ENCODE assay signal across 18 cellular contexts in genomic region chr5:151480384-151480783, GRCh38. TPM values are rescaled to one million over a fixed set of nuclear protein-coding genes. Genes with fewer than 3 reads are reported as not detected.
DNase-seq lines count a peak whose midpoint lies in the region; ATAC-seq and TF ChIP-seq lines count a peak whose summit lies in the region.
"Had no signal": no experiment of that assay in that cellular context is flagged by ENCODE, and none has a peak within 500 bp of the region (broad histone marks: within the 10 kb centered on the region; RNA-seq: fewer than 3 reads in every experiment).

No MANE protein-coding gene starts in this region.

- ATAC-seq in T-cell (replicated peaks in 1 of 4) (no peak), upper lobe of right lung (no peak)
- ATAC-seq: activated CD4-positive, CD25-positive, alpha-beta regulatory T cell treated with anti-CD3 and anti-CD28 coated beads, Interleukin-2, amount 50 U/mL, for 24 hours; activated naive CD8-positive, alpha-beta T cell treated with anti-CD3 and anti-CD28 coated beads, Interleukin-2, amount 50 U/mL, for 24 hours; naive thymus-derived CD8-positive, alpha-beta T cell had no signal

- no peak overlapping the region for H2BK5ac ChIP-seq in mesenchymal stem cell (ENCODE audit: low read depth, low read length, poor library complexity, severe bottlenecking)

- no peak overlapping the region for H2BK120ac ChIP-seq in mesenchymal stem cell (ENCODE audit: low read depth, low read length)

- no peak overlapping the region for H2AFZ ChIP-seq in mesenchymal stem cell (ENCODE audit: low read depth, low read length)

- POLR2A ChIA-PET in T-cell (lab: Charles Lee), result no interaction called here

- H3K23ac ChIP-seq in mesenchymal stem cell (ENCODE audit: low read length in 2 of 2), result no peak overlapping the region

- TF ChIP-seq EP300 in stomach (IDR thresholded peaks at IDR 0.05), result no peak

- no peak overlapping the region for H4K8ac ChIP-seq in mesenchymal stem cell (ENCODE audit: low read length)

- CTCF ChIA-PET in T-cell (lab: Charles Lee), result no interaction called here

- TF ChIP-seq POLR2A in stomach (IDR thresholded peaks at IDR 0.05), result no peak

- no peak for TF ChIP-seq CTCF in dorsolateral prefrontal cortex (IDR thresholded peaks at IDR 0.05 in 54 of 56, conservative IDR thresholded peaks at IDR 0.05 in 2 of 56; ENCODE audit: low read depth in 1 of 56, partially characterized antibody in 56 of 56)
- no peak for TF ChIP-seq CTCF in stomach (IDR thresholded peaks at IDR 0.05)
- TF ChIP-seq CTCF in upper lobe of right lung (IDR thresholded peaks at IDR 0.05), result no peak

- H3K27me3 ChIP-seq in dorsolateral prefrontal cortex (no peaks in the 10 kb centered on the region), mesenchymal stem cell (ENCODE audit: control insufficient read depth in 1 of 2, insufficient read depth in 1 of 2, low read length in 2 of 2) (no peaks in the 10 kb centered on the region), stomach (no peaks in the 10 kb centered on the region), upper lobe of right lung (no peaks in the 10 kb centered on the region)

- H2AK5ac ChIP-seq in mesenchymal stem cell (ENCODE audit: low read length, severe bottlenecking), result no peak overlapping the region

- no peaks in the 10 kb centered on the region for H3K79me1 ChIP-seq in mesenchymal stem cell (replicated peaks; ENCODE audit: low read length, poor library complexity, severe bottlenecking)

- DNase-seq in DMS 273 (lab: John Stamatoyannopoulos, UW; ENCODE audit: unreplicated experiment) (peak; percentile 52), DMS 273 treated with DMSO at 0.1 percent for 48 hours (lab: John Stamatoyannopoulos, UW) (no peak), dorsolateral prefrontal cortex (peak in 1 of 10 donors; percentile 51), mesenchymal stem cell (peak; percentile 62), stomach (no peak), globus pallidus (ENCODE audit: low spot score) (no peak), T-cell (no peak), upper lobe of right lung (no peak)
- DNase-seq: activated naive CD8-positive, alpha-beta T cell treated with anti-CD3 and anti-CD28 coated beads, Interleukin-2, amount 50 U/mL, for 24 hours; activated T-cell treated with anti-CD3 and anti-CD28 coated beads for 4 hours; Caco-2; H9; kidney; naive thymus-derived CD8-positive, alpha-beta T cell; NCI-H345 had no signal

- H3K27ac Mint-ChIP-seq in T-cell, result no peak overlapping the region
- H3K27ac Mint-ChIP-seq: activated naive CD8-positive, alpha-beta T cell treated with anti-CD3 and anti-CD28 coated beads, Interleukin-2, amount 50 U/mL, for 24 hours had no signal

- H2BK15ac ChIP-seq in mesenchymal stem cell (ENCODE audit: low read depth, poor library complexity, severe bottlenecking), result no peak overlapping the region

- H2BK12ac ChIP-seq in mesenchymal stem cell (ENCODE audit: low read length in 2 of 2), result no peak overlapping the region

- peaks cover 72% of the 10 kb centered on the region for H3K36me3 Mint-ChIP-seq in T-cell

- no peak overlapping the region for H3K4me3 Mint-ChIP-seq in T-cell
- H3K4me3 Mint-ChIP-seq: activated naive CD8-positive, alpha-beta T cell treated with anti-CD3 and anti-CD28 coated beads, Interleukin-2, amount 50 U/mL, for 24 hours; H9; naive thymus-derived CD8-positive, alpha-beta T cell had no signal

- intact Hi-C loops in dorsolateral prefrontal cortex (cut with DNase I), result loop anchor here in 1 of 2 donors (2.0 kb wide), 1 partner anchor 50 kb away; no protein-coding TSS in a partner anchor
- intact Hi-C loops in stomach (cut with DNase I; ENCODE audit: low total_unique reads), result no loop called here
- intact Hi-C loops in upper lobe of right lung (cut with DNase I), result no loop called here

- peak overlapping the region; percentile 65 for H3K9ac ChIP-seq in mesenchymal stem cell (ENCODE audit: low read length)

- peaks cover 17 to 57% of the 10 kb centered on the region in 2 experiments for H3K36me3 ChIP-seq in mesenchymal stem cell (ENCODE audit: control insufficient read depth in 1 of 2, insufficient read depth in 2 of 2, low read depth in 1 of 2, low read length in 2 of 2)
- H3K36me3 ChIP-seq in stomach, result peaks cover 6 to 81% (median 75%) of the 10 kb centered on the region in 4 donors
- H3K36me3 ChIP-seq in upper lobe of right lung, result peaks cover 35% of the 10 kb centered on the region

- no peak overlapping the region for H3K4ac ChIP-seq in mesenchymal stem cell (ENCODE audit: low read depth in 1 of 2, low read length in 2 of 2)

- no peaks in the 10 kb centered on the region for H3K9me3 Mint-ChIP-seq in T-cell
- H3K9me3 Mint-ChIP-seq: activated naive CD8-positive, alpha-beta T cell treated with anti-CD3 and anti-CD28 coated beads, Interleukin-2, amount 50 U/mL, for 24 hours; H9; naive thymus-derived CD8-positive, alpha-beta T cell had no signal

- H3K4me1 Mint-ChIP-seq in T-cell, result no peaks in the 10 kb centered on the region
- H3K4me1 Mint-ChIP-seq: activated naive CD8-positive, alpha-beta T cell treated with anti-CD3 and anti-CD28 coated beads, Interleukin-2, amount 50 U/mL, for 24 hours had no signal

- no peaks in the 10 kb centered on the region for H3K27me3 Mint-ChIP-seq in T-cell
- H3K27me3 Mint-ChIP-seq: activated naive CD8-positive, alpha-beta T cell treated with anti-CD3 and anti-CD28 coated beads, Interleukin-2, amount 50 U/mL, for 24 hours; naive thymus-derived CD8-positive, alpha-beta T cell had no signal

- H3K27ac ChIP-seq in dorsolateral prefrontal cortex (peak overlapping the region in 48 of 59 donors; percentile 5 to 86 (median 58)), mesenchymal stem cell (ENCODE audit: low read length, poor library complexity, severe bottlenecking) (no peak overlapping the region), stomach (peak overlapping the region in 3 of 5 donors; percentile 25 to 61 (median 59)), upper lobe of right lung (no peak overlapping the region)
- H3K27ac ChIP-seq: 22Rv1 had no signal

- H3K4me3 ChIP-seq in dorsolateral prefrontal cortex, result no peak overlapping the region
- H3K4me3 ChIP-seq in mesenchymal stem cell (ENCODE audit: insufficient read depth in 1 of 2, low read depth in 1 of 2, low read length in 2 of 2), result no peak overlapping the region
- H3K4me3 ChIP-seq in stomach, result no peak overlapping the region
- H3K4me3 ChIP-seq in upper lobe of right lung, result no peak overlapping the region
- H3K4me3 ChIP-seq: skin epidermis had no signal

- H3K9me3 ChIP-seq in mesenchymal stem cell (ENCODE audit: control insufficient read depth, low read length) (no peaks in the 10 kb centered on the region), stomach (no peaks in the 10 kb centered on the region), upper lobe of right lung (no peaks in the 10 kb centered on the region)
- H3K9me3 ChIP-seq: Caco-2 had no signal

- 46% methylated on average over 3 of the region's 3 CpGs for WGBS in mesenchymal stem cell
- WGBS in stomach, 5 donors, result 48 to 75% (median 57%) methylated on average over 3 of the region's 3 CpGs

- no peaks in the 10 kb centered on the region for H3K4me1 ChIP-seq in mesenchymal stem cell (ENCODE audit: control insufficient read depth, insufficient read depth, low read depth, low read length)
- peaks cover 0 to 15% (median 5%) of the 10 kb centered on the region in 4 donors for H3K4me1 ChIP-seq in stomach
- no peaks in the 10 kb centered on the region for H3K4me1 ChIP-seq in upper lobe of right lung
- H3K4me1 ChIP-seq: Caco-2 had no signal

- no peak overlapping the region for H3K18ac ChIP-seq in mesenchymal stem cell (ENCODE audit: low read depth in 1 of 2, low read length in 2 of 2)

- no peak overlapping the region for H4K91ac ChIP-seq in mesenchymal stem cell (ENCODE audit: low read length)

- H3K4me2 ChIP-seq in mesenchymal stem cell (ENCODE audit: low read length, poor library complexity, severe bottlenecking), result no peak overlapping the region

- no peak overlapping the region for H3K14ac ChIP-seq in mesenchymal stem cell (ENCODE audit: low read length in 2 of 2)

RNA-seq across cellular contexts. Expression of gene SLC36A1, which starts 33.0 kb away (rescaled TPM):
- 10 to 100 TPM; 18.6 to 85.7 (median 43.3) TPM for total RNA-seq in dorsolateral prefrontal cortex
- polyA plus RNA-seq in mesenchymal stem cell (2013, experiment 1 of 2), result 14.9 TPM
- polyA plus RNA-seq in mesenchymal stem cell (2013, experiment 2 of 2), result 13.9 TPM
- 10 to 100 TPM in 4 of 5 donors, 1 to 10 TPM in 1; 2.3 to 27.8 (median 11.9) TPM for total RNA-seq in stomach
- 1 to 10 TPM; 1.2 to 1.7 (median 1.5) TPM for polyA plus RNA-seq in stomach
- 1 to 10 TPM; 5.1 to 8.5 (median 6.3) TPM for total RNA-seq in T-cell
- 9.6 TPM for total RNA-seq in upper lobe of right lung

Comparison
In these comparisons a context has a peak if more than half of its experiments do, and no peak if none do; other contexts are left out.
1. DNase-seq: peak in DMS 273 (single experiment) and mesenchymal stem cell (single experiment); none in DMS 273 treated with DMSO at 0.1 percent for 48 hours (single experiment), stomach (single experiment), globus pallidus (single experiment), T-cell (0 of 34) and upper lobe of right lung (single experiment).
2. H3K27ac ChIP-seq: peak in dorsolateral prefrontal cortex (48 of 59) and stomach (3 of 5); none in mesenchymal stem cell (single experiment) and upper lobe of right lung (single experiment).